Comparison of ENCODE assay signal across 1 cellular context in the genomic region with DNA sequence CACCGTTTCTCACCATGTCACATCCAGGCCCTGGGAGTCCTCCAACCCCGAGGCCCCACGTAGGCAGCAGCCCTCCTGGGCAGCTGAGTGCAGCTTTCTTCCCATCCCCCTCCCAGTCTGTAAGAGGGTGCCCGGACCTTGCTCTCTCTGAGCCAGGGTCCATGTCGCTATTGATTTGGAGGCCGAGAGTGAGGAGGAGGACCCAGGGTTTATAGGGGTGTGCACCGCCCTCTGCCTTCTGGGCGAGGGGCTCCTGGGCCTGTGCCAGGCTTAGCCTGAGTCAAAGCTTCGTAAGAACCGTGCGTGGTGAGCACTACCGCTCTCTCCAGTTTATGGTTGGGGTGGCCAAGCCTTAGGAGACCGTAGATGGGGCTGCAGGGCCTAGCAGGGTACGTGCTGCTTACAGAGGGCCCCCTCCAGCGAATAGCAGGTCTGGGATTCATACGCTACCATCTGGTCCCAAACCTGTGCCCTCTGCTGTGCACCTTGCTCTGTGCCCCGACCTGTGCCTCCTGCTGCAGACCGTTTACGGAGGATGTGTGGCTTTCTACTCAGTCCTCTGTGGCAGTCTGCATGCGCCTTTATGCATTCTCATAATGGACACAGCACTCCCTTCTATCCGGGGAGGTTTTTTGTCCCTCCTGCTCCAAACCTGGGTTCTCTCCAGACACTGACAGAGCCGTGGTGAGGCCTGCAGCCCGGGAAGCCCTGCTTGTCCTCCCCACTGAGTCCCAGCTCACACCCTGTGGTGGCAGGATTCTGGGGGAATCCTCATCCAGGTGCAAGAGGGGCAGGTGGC.
TF ChIP-seq lines count a peak whose summit lies in the region.

No MANE protein-coding gene starts in this region.

TF ChIP-seq in HepG2, 621 proteins besides CTCF, POLR2A, EP300 and RAD21 (continued from another document and continues in another):
- TF ChIP-seq ZEB1 (IDR thresholded peaks at IDR 0.05; ENCODE audit: insufficient replicate concordance, low read depth) = peak; percentile 39
- no peak for TF ChIP-seq KLF11 (CRISPR knock-in tag; IDR thresholded peaks at IDR 0.05)
- TF ChIP-seq, protein P1, sequence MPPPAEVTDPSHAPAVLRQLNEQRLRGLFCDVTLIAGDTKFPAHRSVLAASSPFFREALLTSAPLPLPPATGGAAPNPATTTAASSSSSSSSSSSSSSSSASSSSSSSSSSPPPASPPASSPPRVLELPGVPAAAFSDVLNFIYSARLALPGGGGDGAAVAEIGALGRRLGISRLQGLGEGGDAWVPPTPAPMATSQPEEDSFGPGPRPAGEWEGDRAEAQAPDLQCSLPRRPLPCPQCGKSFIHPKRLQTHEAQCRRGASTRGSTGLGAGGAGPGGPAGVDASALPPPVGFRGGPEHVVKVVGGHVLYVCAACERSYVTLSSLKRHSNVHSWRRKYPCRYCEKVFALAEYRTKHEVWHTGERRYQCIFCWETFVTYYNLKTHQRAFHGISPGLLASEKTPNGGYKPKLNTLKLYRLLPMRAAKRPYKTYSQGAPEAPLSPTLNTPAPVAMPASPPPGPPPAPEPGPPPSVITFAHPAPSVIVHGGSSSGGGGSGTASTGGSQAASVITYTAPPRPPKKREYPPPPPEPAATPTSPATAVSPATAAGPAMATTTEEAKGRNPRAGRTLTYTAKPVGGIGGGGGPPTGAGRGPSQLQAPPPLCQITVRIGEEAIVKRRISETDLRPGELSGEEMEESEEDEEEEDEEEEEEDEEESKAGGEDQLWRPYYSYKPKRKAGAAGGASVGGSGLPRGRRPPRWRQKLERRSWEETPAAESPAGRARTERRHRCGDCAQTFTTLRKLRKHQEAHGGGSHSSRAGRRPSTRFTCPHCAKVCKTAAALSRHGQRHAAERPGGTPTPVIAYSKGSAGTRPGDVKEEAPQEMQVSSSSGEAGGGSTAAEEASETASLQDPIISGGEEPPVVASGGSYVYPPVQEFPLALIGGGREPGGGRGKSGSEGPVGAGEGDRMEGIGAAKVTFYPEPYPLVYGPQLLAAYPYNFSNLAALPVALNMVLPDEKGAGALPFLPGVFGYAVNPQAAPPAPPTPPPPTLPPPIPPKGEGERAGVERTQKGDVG (CRISPR knock-in tag; IDR thresholded peaks at IDR 0.05; ENCODE audit: borderline replicate concordance) = 0 out of 2 replicates have a peak, but pooled peaks have one; percentile 51
- TF ChIP-seq, protein P2, sequence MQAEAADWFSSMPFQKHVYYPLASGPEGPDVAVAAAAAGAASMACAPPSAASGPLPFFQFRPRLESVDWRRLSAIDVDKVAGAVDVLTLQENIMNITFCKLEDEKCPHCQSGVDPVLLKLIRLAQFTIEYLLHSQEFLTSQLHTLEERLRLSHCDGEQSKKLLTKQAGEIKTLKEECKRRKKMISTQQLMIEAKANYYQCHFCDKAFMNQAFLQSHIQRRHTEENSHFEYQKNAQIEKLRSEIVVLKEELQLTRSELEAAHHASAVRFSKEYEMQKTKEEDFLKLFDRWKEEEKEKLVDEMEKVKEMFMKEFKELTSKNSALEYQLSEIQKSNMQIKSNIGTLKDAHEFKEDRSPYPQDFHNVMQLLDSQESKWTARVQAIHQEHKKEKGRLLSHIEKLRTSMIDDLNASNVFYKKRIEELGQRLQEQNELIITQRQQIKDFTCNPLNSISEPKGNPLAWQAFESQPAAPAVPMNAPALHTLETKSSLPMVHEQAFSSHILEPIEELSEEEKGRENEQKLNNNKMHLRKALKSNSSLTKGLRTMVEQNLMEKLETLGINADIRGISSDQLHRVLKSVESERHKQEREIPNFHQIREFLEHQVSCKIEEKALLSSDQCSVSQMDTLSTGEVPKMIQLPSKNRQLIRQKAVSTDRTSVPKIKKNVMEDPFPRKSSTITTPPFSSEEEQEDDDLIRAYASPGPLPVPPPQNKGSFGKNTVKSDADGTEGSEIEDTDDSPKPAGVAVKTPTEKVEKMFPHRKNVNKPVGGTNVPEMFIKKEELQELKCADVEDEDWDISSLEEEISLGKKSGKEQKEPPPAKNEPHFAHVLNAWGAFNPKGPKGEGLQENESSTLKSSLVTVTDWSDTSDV (CRISPR knock-in tag; IDR thresholded peaks at IDR 0.05) = no peak
- TF ChIP-seq, protein P3, sequence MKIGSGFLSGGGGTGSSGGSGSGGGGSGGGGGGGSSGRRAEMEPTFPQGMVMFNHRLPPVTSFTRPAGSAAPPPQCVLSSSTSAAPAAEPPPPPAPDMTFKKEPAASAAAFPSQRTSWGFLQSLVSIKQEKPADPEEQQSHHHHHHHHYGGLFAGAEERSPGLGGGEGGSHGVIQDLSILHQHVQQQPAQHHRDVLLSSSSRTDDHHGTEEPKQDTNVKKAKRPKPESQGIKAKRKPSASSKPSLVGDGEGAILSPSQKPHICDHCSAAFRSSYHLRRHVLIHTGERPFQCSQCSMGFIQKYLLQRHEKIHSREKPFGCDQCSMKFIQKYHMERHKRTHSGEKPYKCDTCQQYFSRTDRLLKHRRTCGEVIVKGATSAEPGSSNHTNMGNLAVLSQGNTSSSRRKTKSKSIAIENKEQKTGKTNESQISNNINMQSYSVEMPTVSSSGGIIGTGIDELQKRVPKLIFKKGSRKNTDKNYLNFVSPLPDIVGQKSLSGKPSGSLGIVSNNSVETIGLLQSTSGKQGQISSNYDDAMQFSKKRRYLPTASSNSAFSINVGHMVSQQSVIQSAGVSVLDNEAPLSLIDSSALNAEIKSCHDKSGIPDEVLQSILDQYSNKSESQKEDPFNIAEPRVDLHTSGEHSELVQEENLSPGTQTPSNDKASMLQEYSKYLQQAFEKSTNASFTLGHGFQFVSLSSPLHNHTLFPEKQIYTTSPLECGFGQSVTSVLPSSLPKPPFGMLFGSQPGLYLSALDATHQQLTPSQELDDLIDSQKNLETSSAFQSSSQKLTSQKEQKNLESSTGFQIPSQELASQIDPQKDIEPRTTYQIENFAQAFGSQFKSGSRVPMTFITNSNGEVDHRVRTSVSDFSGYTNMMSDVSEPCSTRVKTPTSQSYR (CRISPR knock-in tag; IDR thresholded peaks at IDR 0.05; ENCODE audit: borderline replicate concordance) = peak; percentile 98
- no peak for TF ChIP-seq ZSCAN20 (CRISPR knock-in tag; IDR thresholded peaks at IDR 0.05; ENCODE audit: borderline replicate concordance)
- TF ChIP-seq ZNF850 (CRISPR knock-in tag; conservative IDR thresholded peaks at IDR 0.05) = no peak
- no peak for TF ChIP-seq EZH2 (conservative IDR thresholded peaks at IDR 0.05; ENCODE audit: low read depth, low read length)
- no peak for TF ChIP-seq MED1 (CRISPR knock-in tag; IDR thresholded peaks at IDR 0.05)
- TF ChIP-seq ZNF24 (IDR thresholded peaks at IDR 0.05) = no peak
- no peak for TF ChIP-seq SIN3A (IDR thresholded peaks at IDR 0.05; ENCODE audit: borderline replicate concordance, low read depth, low read length)
- peak; percentile 65; the same call in 1 of the 2 replicates for TF ChIP-seq ESRRA (CRISPR knock-in tag; IDR thresholded peaks at IDR 0.05; ENCODE audit: low read depth)
- no peak for TF ChIP-seq ZNF124 (CRISPR knock-in tag; IDR thresholded peaks at IDR 0.05)
- no peak for TF ChIP-seq ZNF205 (CRISPR knock-in tag; IDR thresholded peaks at IDR 0.05)
- TF ChIP-seq NPAS2 (CRISPR knock-in tag; IDR thresholded peaks at IDR 0.05; ENCODE audit: borderline replicate concordance) = no peak
- TF ChIP-seq XRCC5 (optimal IDR thresholded peaks at IDR 0.05; ENCODE audit: low read length) = peak; percentile 32
- no peak for TF ChIP-seq RFX3 (CRISPR knock-in tag; IDR thresholded peaks at IDR 0.05)
- peak; percentile 70; the same call in 1 of the 2 replicates for TF ChIP-seq ZFX (CRISPR knock-in tag; IDR thresholded peaks at IDR 0.05; ENCODE audit: low read depth)
- no peak for TF ChIP-seq ZNF3 (CRISPR knock-in tag; IDR thresholded peaks at IDR 0.05)
- TF ChIP-seq ZZZ3 (CRISPR knock-in tag; IDR thresholded peaks at IDR 0.05; ENCODE audit: borderline replicate concordance) = no peak
- TF ChIP-seq SALL2 (CRISPR knock-in tag; IDR thresholded peaks at IDR 0.05) = no peak
- TF ChIP-seq ZNF230 (CRISPR knock-in tag; IDR thresholded peaks at IDR 0.05) = no peak
- TF ChIP-seq, protein P4, sequence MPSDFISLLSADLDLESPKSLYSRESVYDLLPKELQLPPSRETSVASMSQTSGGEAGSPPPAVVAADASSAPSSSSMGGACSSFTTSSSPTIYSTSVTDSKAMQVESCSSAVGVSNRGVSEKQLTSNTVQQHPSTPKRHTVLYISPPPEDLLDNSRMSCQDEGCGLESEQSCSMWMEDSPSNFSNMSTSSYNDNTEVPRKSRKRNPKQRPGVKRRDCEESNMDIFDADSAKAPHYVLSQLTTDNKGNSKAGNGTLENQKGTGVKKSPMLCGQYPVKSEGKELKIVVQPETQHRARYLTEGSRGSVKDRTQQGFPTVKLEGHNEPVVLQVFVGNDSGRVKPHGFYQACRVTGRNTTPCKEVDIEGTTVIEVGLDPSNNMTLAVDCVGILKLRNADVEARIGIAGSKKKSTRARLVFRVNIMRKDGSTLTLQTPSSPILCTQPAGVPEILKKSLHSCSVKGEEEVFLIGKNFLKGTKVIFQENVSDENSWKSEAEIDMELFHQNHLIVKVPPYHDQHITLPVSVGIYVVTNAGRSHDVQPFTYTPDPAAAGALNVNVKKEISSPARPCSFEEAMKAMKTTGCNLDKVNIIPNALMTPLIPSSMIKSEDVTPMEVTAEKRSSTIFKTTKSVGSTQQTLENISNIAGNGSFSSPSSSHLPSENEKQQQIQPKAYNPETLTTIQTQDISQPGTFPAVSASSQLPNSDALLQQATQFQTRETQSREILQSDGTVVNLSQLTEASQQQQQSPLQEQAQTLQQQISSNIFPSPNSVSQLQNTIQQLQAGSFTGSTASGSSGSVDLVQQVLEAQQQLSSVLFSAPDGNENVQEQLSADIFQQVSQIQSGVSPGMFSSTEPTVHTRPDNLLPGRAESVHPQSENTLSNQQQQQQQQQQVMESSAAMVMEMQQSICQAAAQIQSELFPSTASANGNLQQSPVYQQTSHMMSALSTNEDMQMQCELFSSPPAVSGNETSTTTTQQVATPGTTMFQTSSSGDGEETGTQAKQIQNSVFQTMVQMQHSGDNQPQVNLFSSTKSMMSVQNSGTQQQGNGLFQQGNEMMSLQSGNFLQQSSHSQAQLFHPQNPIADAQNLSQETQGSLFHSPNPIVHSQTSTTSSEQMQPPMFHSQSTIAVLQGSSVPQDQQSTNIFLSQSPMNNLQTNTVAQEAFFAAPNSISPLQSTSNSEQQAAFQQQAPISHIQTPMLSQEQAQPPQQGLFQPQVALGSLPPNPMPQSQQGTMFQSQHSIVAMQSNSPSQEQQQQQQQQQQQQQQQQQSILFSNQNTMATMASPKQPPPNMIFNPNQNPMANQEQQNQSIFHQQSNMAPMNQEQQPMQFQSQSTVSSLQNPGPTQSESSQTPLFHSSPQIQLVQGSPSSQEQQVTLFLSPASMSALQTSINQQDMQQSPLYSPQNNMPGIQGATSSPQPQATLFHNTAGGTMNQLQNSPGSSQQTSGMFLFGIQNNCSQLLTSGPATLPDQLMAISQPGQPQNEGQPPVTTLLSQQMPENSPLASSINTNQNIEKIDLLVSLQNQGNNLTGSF (CRISPR knock-in tag; IDR thresholded peaks at IDR 0.05) = no peak
- 0 out of 2 replicates have a peak, but pooled peaks have one; percentile 59 for TF ChIP-seq REPIN1 (CRISPR knock-in tag; IDR thresholded peaks at IDR 0.05; ENCODE audit: borderline replicate concordance, low read depth)
- TF ChIP-seq KDM2A (CRISPR knock-in tag; IDR thresholded peaks at IDR 0.05; ENCODE audit: borderline replicate concordance, low read depth) = peak; percentile 83; the same call in 1 of the 2 replicates
- TF ChIP-seq DMAP1 (CRISPR knock-in tag; IDR thresholded peaks at IDR 0.05) = 0 out of 2 replicates have a peak, but pooled peaks have one; percentile 46
- TF ChIP-seq RFX1 (IDR thresholded peaks at IDR 0.05) = no peak
- peak; percentile 30 for TF ChIP-seq PHF5A (CRISPR knock-in tag; IDR thresholded peaks at IDR 0.05; ENCODE audit: low read depth, unreplicated experiment)
- peak; percentile 63 for TF ChIP-seq GATAD2A (CRISPR knock-in tag; IDR thresholded peaks at IDR 0.05)
- TF ChIP-seq MATR3 (CRISPR knock-in tag; IDR thresholded peaks at IDR 0.05) = no peak
- no peak for TF ChIP-seq SOX5 (CRISPR knock-in tag; IDR thresholded peaks at IDR 0.05; ENCODE audit: borderline replicate concordance)
- TF ChIP-seq, protein P5, sequence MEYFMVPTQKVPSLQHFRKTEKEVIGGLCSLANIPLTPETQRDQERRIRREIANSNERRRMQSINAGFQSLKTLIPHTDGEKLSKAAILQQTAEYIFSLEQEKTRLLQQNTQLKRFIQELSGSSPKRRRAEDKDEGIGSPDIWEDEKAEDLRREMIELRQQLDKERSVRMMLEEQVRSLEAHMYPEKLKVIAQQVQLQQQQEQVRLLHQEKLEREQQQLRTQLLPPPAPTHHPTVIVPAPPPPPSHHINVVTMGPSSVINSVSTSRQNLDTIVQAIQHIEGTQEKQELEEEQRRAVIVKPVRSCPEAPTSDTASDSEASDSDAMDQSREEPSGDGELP (IDR thresholded peaks at IDR 0.05; ENCODE audit: borderline replicate concordance, low read depth) = peak; percentile 42; the same call in 1 of the 2 replicates
- no peak for TF ChIP-seq SMARCC2 (IDR thresholded peaks at IDR 0.05)
- no peak for TF ChIP-seq ZNF335 (CRISPR knock-in tag; IDR thresholded peaks at IDR 0.05)
- no peak for TF ChIP-seq CENPT (CRISPR knock-in tag; IDR thresholded peaks at IDR 0.05; ENCODE audit: low read depth)
- TF ChIP-seq, protein P6, sequence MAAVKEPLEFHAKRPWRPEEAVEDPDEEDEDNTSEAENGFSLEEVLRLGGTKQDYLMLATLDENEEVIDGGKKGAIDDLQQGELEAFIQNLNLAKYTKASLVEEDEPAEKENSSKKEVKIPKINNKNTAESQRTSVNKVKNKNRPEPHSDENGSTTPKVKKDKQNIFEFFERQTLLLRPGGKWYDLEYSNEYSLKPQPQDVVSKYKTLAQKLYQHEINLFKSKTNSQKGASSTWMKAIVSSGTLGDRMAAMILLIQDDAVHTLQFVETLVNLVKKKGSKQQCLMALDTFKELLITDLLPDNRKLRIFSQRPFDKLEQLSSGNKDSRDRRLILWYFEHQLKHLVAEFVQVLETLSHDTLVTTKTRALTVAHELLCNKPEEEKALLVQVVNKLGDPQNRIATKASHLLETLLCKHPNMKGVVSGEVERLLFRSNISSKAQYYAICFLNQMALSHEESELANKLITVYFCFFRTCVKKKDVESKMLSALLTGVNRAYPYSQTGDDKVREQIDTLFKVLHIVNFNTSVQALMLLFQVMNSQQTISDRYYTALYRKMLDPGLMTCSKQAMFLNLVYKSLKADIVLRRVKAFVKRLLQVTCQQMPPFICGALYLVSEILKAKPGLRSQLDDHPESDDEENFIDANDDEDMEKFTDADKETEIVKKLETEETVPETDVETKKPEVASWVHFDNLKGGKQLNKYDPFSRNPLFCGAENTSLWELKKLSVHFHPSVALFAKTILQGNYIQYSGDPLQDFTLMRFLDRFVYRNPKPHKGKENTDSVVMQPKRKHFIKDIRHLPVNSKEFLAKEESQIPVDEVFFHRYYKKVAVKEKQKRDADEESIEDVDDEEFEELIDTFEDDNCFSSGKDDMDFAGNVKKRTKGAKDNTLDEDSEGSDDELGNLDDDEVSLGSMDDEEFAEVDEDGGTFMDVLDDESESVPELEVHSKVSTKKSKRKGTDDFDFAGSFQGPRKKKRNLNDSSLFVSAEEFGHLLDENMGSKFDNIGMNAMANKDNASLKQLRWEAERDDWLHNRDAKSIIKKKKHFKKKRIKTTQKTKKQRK (IDR thresholded peaks at IDR 0.05; ENCODE audit: low read length) = no peak
- no peak for TF ChIP-seq CCDC6 (CRISPR knock-in tag; IDR thresholded peaks at IDR 0.05)
- TF ChIP-seq, protein P7, sequence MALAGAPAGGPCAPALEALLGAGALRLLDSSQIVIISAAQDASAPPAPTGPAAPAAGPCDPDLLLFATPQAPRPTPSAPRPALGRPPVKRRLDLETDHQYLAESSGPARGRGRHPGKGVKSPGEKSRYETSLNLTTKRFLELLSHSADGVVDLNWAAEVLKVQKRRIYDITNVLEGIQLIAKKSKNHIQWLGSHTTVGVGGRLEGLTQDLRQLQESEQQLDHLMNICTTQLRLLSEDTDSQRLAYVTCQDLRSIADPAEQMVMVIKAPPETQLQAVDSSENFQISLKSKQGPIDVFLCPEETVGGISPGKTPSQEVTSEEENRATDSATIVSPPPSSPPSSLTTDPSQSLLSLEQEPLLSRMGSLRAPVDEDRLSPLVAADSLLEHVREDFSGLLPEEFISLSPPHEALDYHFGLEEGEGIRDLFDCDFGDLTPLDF (CRISPR knock-in tag; IDR thresholded peaks at IDR 0.05) = no peak
- TF ChIP-seq HDAC1 (CRISPR knock-in tag; IDR thresholded peaks at IDR 0.05) = peak; percentile 74
- TF ChIP-seq ZNF776 (CRISPR knock-in tag; IDR thresholded peaks at IDR 0.05) = peak; percentile 71; the same call in 1 of the 2 replicates
